24 cellular contexts compared by ENCODE assay signal in the genomic region with DNA sequence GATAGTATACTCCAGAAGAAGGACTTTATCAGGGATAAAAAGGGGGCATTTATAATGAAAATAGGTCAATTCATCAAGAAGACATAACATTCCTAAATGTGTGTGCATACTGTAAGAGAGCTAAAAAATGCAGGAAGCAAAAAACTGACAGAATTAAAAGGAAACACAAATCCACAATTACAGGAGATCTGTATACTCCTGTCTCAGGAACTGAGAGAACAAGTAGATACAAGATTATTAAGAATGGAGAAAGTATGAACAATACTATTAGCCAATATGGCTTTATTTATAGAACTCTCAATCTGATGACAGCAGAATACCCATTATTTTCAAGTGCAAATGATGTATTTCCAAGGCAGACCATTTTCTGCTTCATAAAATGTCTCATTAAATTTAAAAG.
"Had no signal": no experiment of that assay in that cellular context is flagged by ENCODE, and none has a peak within 500 bp of the region (broad histone marks: within the 10 kb centered on the region; RNA-seq: fewer than 3 reads in every experiment).

No MANE protein-coding gene starts in this region.

- H3K4me2 ChIP-seq: neural progenitor cell had no signal

- H3K4me1 Mint-ChIP-seq: naive thymus-derived CD4-positive, alpha-beta T cell; neural progenitor cell; stimulated activated effector memory CD8-positive, alpha-beta T cell treated with anti-CD3 and anti-CD28 coated beads, Interleukin-12 subunit alpha, Interleukin-12 subunit beta, amount 100 ng/mL, for 72 hours had no signal

- H3K27ac ChIP-seq: gastrocnemius medialis, neural progenitor cell, prostate gland, sigmoid colon, stomach, thyroid gland had no signal

- H2AFZ ChIP-seq: neural progenitor cell had no signal

- ATAC-seq: gastrocnemius medialis; left lobe of liver; naive thymus-derived CD4-positive, alpha-beta T cell; right cardiac atrium; stimulated activated effector memory CD8-positive, alpha-beta T cell treated with anti-CD3 and anti-CD28 coated beads, Interleukin-12 subunit alpha, Interleukin-12 subunit beta, amount 100 ng/mL, for 72 hours had no signal

- H3K9me3 ChIP-seq: gastrocnemius medialis, prostate gland, sigmoid colon, stomach, thyroid gland had no signal

- H3K36me3 ChIP-seq: gastrocnemius medialis, neural progenitor cell, prostate gland, sigmoid colon, stomach, thyroid gland had no signal

- H3K4me3 ChIP-seq: gastrocnemius medialis, lung, neural progenitor cell, prostate gland, sigmoid colon, stomach, thyroid gland had no signal

- H3K9me3 Mint-ChIP-seq: endodermal cell, nephron, neural progenitor cell, type B pancreatic cell had no signal

- DNase-seq: cerebellar nuclear complex; effector CD8-positive, alpha-beta T cell; endodermal cell; gastrocnemius medialis; head of caudate nucleus; kidney; mesenchymal stem cell; midbrain; naive thymus-derived CD4-positive, alpha-beta T cell; right cardiac atrium; sigmoid colon; stimulated activated CD4-positive, alpha-beta T cell treated with anti-CD3 and anti-CD28 coated beads, Interleukin-2, amount 100 ng/mL, for 24 hours; stimulated activated CD4-positive, alpha-beta T cell treated with anti-CD3 and anti-CD28 coated beads, Interleukin-4, amount 100 ng/mL, for 24 hours; stimulated activated naive CD4-positive, alpha-beta T cell treated with Interleukin-2 at 50 U/mL for 16 hours; stomach; thyroid gland had no signal

- H3K27ac Mint-ChIP-seq: endodermal cell; naive thymus-derived CD4-positive, alpha-beta T cell; nephron; neural progenitor cell; stimulated activated effector memory CD8-positive, alpha-beta T cell treated with anti-CD3 and anti-CD28 coated beads, Interleukin-12 subunit alpha, Interleukin-12 subunit beta, amount 100 ng/mL, for 72 hours; type B pancreatic cell had no signal

- H3K4me3 Mint-ChIP-seq: endodermal cell; naive thymus-derived CD4-positive, alpha-beta T cell; nephron; neural progenitor cell; stimulated activated effector memory CD8-positive, alpha-beta T cell treated with anti-CD3 and anti-CD28 coated beads, Interleukin-12 subunit alpha, Interleukin-12 subunit beta, amount 100 ng/mL, for 72 hours; type B pancreatic cell had no signal

- H3K27me3 ChIP-seq: gastrocnemius medialis, neural progenitor cell, sigmoid colon, stomach, thyroid gland had no signal

- H3K4me1 ChIP-seq: gastrocnemius medialis, prostate gland, sigmoid colon, stomach, thyroid gland had no signal

- FAIRE-seq: colon, kidney had no signal

- H3K9ac ChIP-seq: neural progenitor cell had no signal

- H3K27me3 Mint-ChIP-seq: naive thymus-derived CD4-positive, alpha-beta T cell; type B pancreatic cell had no signal

- H3K36me3 Mint-ChIP-seq: naive thymus-derived CD4-positive, alpha-beta T cell; neural progenitor cell; stimulated activated effector memory CD8-positive, alpha-beta T cell treated with anti-CD3 and anti-CD28 coated beads, Interleukin-12 subunit alpha, Interleukin-12 subunit beta, amount 100 ng/mL, for 72 hours; type B pancreatic cell had no signal
